In the genomic region with DNA sequence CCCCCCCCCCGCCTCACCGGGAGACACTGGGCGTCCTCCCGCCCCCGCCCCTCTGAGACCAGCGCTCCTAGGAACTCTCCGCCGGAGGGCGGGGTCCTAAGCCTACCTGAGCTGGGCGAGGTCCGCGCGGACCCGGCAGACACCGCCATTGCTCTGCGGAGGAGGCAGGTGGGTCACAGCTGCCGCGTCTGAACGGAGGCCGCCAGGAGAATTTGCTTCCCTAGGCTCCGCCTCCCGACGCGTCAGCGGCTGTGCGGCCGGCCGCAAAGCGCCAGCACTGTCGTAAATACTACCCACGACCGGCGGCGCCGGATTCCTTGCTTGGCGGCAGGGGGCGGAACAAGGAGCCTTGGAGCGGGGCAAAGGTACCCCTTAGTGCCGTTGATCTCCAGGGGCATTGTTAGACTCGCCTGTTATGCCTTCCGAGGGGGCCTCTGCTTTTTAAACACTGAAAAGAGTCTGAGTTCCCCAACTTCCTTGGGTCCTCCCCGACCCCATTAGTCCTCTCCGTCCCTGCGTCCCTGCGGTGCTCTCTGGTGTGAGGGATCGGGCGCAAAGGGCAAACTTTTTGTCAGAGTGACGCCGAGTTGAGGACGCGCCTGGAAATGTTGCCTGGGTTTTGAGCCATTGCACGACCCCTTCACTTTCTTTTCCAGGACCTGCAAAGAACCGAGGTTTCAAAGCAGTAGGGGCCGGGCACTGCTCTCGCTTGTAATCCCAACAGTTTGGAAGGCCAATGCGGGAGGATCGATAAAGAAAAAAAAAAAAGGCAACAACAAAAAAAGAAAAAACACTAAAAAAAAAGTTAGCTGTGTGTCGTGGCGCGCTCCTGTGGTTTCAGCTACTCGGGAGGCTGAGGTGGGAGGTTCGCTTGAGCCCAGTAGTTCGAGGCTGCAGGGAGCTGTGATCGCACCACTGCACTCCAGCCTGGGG, we compare ENCODE assay signal across 8 cellular contexts. TPM values are rescaled to one million over a fixed set of nuclear protein-coding genes. Genes with fewer than 3 reads are reported as not detected.
DNase-seq lines count a peak whose midpoint lies in the region; ATAC-seq and TF ChIP-seq lines count a peak whose summit lies in the region.

Gene GGCX, minus strand, starts transcription at position 214 of the 933 bp plus-strand sequence. Its CDS starts 65 bp downstream, at position 149.

- H3F3A ChIP-seq in GM23248 (ENCODE audit: insufficient read depth) = no peaks in the 10 kb centered on the region

- H3K9me2 ChIP-seq in GM23248 (ENCODE audit: insufficient read depth) = no peaks in the 10 kb centered on the region

- WGBS in GM23248 (ENCODE audit: low coverage in 1 of 2, low lambda C conversion rate in 2 of 2, missing lambda C conversion rate in 2 of 2), 2 experiments = 3 to 5% methylated on average over 56 to 63 of the region's 64 CpGs

- H3K9me3 ChIP-seq in DND-41 (ENCODE audit: insufficient read depth, low read length, severe bottlenecking) = no peaks in the 10 kb centered on the region
- no peaks in the 10 kb centered on the region for H3K9me3 ChIP-seq in GM23248 (ENCODE audit: low read depth)
- no peaks in the 10 kb centered on the region for H3K9me3 ChIP-seq in naive thymus-derived CD4-positive, alpha-beta T cell (ENCODE audit: control insufficient read depth in 2 of 3, low read length in 3 of 3)

- H3K27ac ChIP-seq in DND-41 (ENCODE audit: low read length) (peak within 1 kb of the TSS; percentile 95), GM23248 (peak within 1 kb of the TSS; percentile 62)
- H3K27ac ChIP-seq in naive thymus-derived CD4-positive, alpha-beta T cell (ENCODE audit: low read depth, low read length) = peak within 1 kb of the TSS; percentile 95

- DNase-seq in DND-41 = peak; percentile 97
- peak; percentile 99 for DNase-seq in GM23248
- DNase-seq in LHCN-M2 (ENCODE audit: low read depth) = peak; percentile 91
- peak; percentile 93 for DNase-seq in RPMI7951 (ENCODE audit: low read depth)
- peak; percentile 91 for DNase-seq in activated T-helper 1 cell treated with Interleukin-2 at 50 U/mL for 16 hours (ENCODE audit: low read depth)
- DNase-seq in fibroblast of gingiva (ENCODE audit: low read depth) = peak; percentile 93
- DNase-seq in naive thymus-derived CD4-positive, alpha-beta T cell = peak; percentile 77 to 92 (median 88)

- peak within 1 kb of the TSS; percentile 81 to 90 for H3K4me3 ChIP-seq in DND-41 (ENCODE audit: low read depth in 1 of 2, low read length in 2 of 2)
- peak within 1 kb of the TSS; percentile 91 for H3K4me3 ChIP-seq in GM23248
- peak within 1 kb of the TSS; percentile 98 for H3K4me3 ChIP-seq in naive thymus-derived CD4-positive, alpha-beta T cell (ENCODE audit: low read length)

- H3K79me2 ChIP-seq in DND-41 (ENCODE audit: insufficient read depth, low read length) (peaks cover 47% of the 10 kb centered on the region), GM23248 (ENCODE audit: insufficient read depth) (peaks cover 47% of the 10 kb centered on the region)

- H2AFZ ChIP-seq in DND-41 (ENCODE audit: low read depth, low read length) = peak within 1 kb of the TSS; percentile 96
- H2AFZ ChIP-seq in GM23248 = peak within 1 kb of the TSS; percentile 99

- in situ Hi-C loops in GM23248 (cut with MboI) = no loop called here

- H3K27me3 Mint-ChIP-seq in naive thymus-derived CD4-positive, alpha-beta T cell = peaks cover 0 to under 1% (median 0%) of the 10 kb centered on the region in 5 donors
- no peaks in the 10 kb centered on the region for H3K27me3 Mint-ChIP-seq in stimulated activated memory B cell treated with anti-CD40 and anti-IgM and Interleukin-4, amounts not matched to agents 10 μg/mL and 1 μg/mL and 100 μg/mL, for 72 hours

- H3K36me3 ChIP-seq in DND-41 (ENCODE audit: insufficient read depth, low read length) (peaks cover 20% of the 10 kb centered on the region), GM23248 (ENCODE audit: low read depth) (no peaks in the 10 kb centered on the region)
- peaks cover 0 to 7% (median 0%) of the 10 kb centered on the region in 3 experiments for H3K36me3 ChIP-seq in naive thymus-derived CD4-positive, alpha-beta T cell (ENCODE audit: control insufficient read depth in 2 of 3, insufficient read depth in 3 of 3, low read length in 3 of 3)

- peak; percentile 93 for ATAC-seq in DND-41 (ENCODE audit: insufficient read depth, low read depth)
- peak; percentile 98 for ATAC-seq in naive thymus-derived CD4-positive, alpha-beta T cell
- ATAC-seq in stimulated activated memory B cell treated with anti-CD40 and anti-IgM and Interleukin-4, amounts not matched to agents 10 μg/mL and 1 μg/mL and 100 μg/mL, for 72 hours = peak; percentile 97

- H3K9me3 Mint-ChIP-seq in naive thymus-derived CD4-positive, alpha-beta T cell = no peaks in the 10 kb centered on the region
- no peaks in the 10 kb centered on the region for H3K9me3 Mint-ChIP-seq in stimulated activated memory B cell treated with anti-CD40 and anti-IgM and Interleukin-4, amounts not matched to agents 10 μg/mL and 1 μg/mL and 100 μg/mL, for 72 hours

- H3K4me1 ChIP-seq in DND-41 (ENCODE audit: insufficient read depth, low read length) (peaks cover 36% of the 10 kb centered on the region), GM23248 (ENCODE audit: insufficient read depth) (peaks cover 14% of the 10 kb centered on the region)
- peaks cover 6 to 8% of the 10 kb centered on the region in 2 donors for H3K4me1 ChIP-seq in naive thymus-derived CD4-positive, alpha-beta T cell (ENCODE audit: control insufficient read depth in 2 of 2, insufficient read depth in 2 of 2, low read length in 2 of 2)

- CTCF ChIA-PET in naive thymus-derived CD4-positive, alpha-beta T cell (lab: Charles Lee) = interaction anchor here (0.5 to 1.9 kb wide), 4 partner anchors 9 to 30 kb away, joined by 3 to 8 read pairs (median 3); partner anchors contain the start of gene MAT2A

- H3K4me1 Mint-ChIP-seq in naive thymus-derived CD4-positive, alpha-beta T cell = peaks cover 17 to 48% (median 32%) of the 10 kb centered on the region in 7 donors
- H3K4me1 Mint-ChIP-seq in stimulated activated memory B cell treated with anti-CD40 and anti-IgM and Interleukin-4, amounts not matched to agents 10 μg/mL and 1 μg/mL and 100 μg/mL, for 72 hours = peaks cover 51% of the 10 kb centered on the region

- intact Hi-C loops in naive thymus-derived CD4-positive, alpha-beta T cell (cut with micrococcal nuclease) = loop anchor here (1.0 to 2.0 kb wide), 12 partner anchors 9 to 207 kb away; partner anchors contain the start of genes ELMOD3 (in 2 of the 2), MAT2A (in 2 of the 2), RETSAT (in 2 of the 2) and RNF181 (in 2 of the 2)

- H4K20me1 ChIP-seq in DND-41 (ENCODE audit: insufficient read depth, low read length) (peaks cover 3% of the 10 kb centered on the region; the same call in 1 of the 2 replicates), GM23248 (ENCODE audit: insufficient read depth) (no peaks in the 10 kb centered on the region)

- H3K27ac Mint-ChIP-seq in naive thymus-derived CD4-positive, alpha-beta T cell = peak within 1 kb of the TSS; percentile 86 to 99 (median 95)
- H3K27ac Mint-ChIP-seq in stimulated activated memory B cell treated with anti-CD40 and anti-IgM and Interleukin-4, amounts not matched to agents 10 μg/mL and 1 μg/mL and 100 μg/mL, for 72 hours = peak within 1 kb of the TSS; percentile 97

- H3K36me3 Mint-ChIP-seq in naive thymus-derived CD4-positive, alpha-beta T cell = peaks cover 0 to 4% (median 0%) of the 10 kb centered on the region in 5 donors
- H3K36me3 Mint-ChIP-seq in stimulated activated memory B cell treated with anti-CD40 and anti-IgM and Interleukin-4, amounts not matched to agents 10 μg/mL and 1 μg/mL and 100 μg/mL, for 72 hours = peaks cover 11% of the 10 kb centered on the region

- H3K4me2 ChIP-seq in DND-41 (ENCODE audit: insufficient read depth, low read length) (peak within 1 kb of the TSS; percentile 84), GM23248 (ENCODE audit: unreplicated experiment) (peak within 1 kb of the TSS; percentile 90)

- H3K27me3 ChIP-seq in DND-41 (ENCODE audit: insufficient read depth, low read length, poor library complexity) (no peaks in the 10 kb centered on the region), GM23248 (replicated peaks; ENCODE audit: insufficient read depth) (no peaks in the 10 kb centered on the region)
- no peaks in the 10 kb centered on the region for H3K27me3 ChIP-seq in naive thymus-derived CD4-positive, alpha-beta T cell (ENCODE audit: control insufficient read depth in 2 of 2, insufficient read depth in 2 of 2, low read length in 2 of 2)

- peak within 1 kb of the TSS; percentile 81 to 99 (median 97) for H3K4me3 Mint-ChIP-seq in naive thymus-derived CD4-positive, alpha-beta T cell
- H3K4me3 Mint-ChIP-seq in stimulated activated memory B cell treated with anti-CD40 and anti-IgM and Interleukin-4, amounts not matched to agents 10 μg/mL and 1 μg/mL and 100 μg/mL, for 72 hours = peak within 1 kb of the TSS; percentile 96

- peak; percentile 2 for TF ChIP-seq CTCF in DND-41 (IDR thresholded peaks at IDR 0.05; ENCODE audit: borderline replicate concordance, extremely low read depth, low read length, poor library complexity, severe bottlenecking)

- H3K9ac ChIP-seq in DND-41 (ENCODE audit: low read depth, low read length) (peak within 1 kb of the TSS; percentile 91), GM23248 (peak within 1 kb of the TSS; percentile 81)

- POLR2A ChIA-PET in naive thymus-derived CD4-positive, alpha-beta T cell (lab: Charles Lee) = interaction anchor here (0.6 to 5.9 kb wide), 24 partner anchors 10 to 724 kb away, joined by 3 to 38 read pairs (median 4); partner anchors contain the start of genes C2orf68, KCMF1, MAT2A and RNF181

RNA-seq across cellular contexts. Expression of gene GGCX, which starts in this region (rescaled TPM):
- total RNA-seq in GM23248 (2014; rRNA removed; shearing (Covaris generic)) = 74.7 and 81.3 TPM in 2 replicates
- polyA plus RNA-seq in GM23248 (2016; fragmentation: Nextera tagmentation; extraction: Ambion mirVana) = 62.7 and 65.4 TPM in 2 replicates
- total RNA-seq in LHCN-M2 (2014; rRNA removed) = 115 and 134 TPM in 2 replicates
- polyA plus RNA-seq in LHCN-M2 (2012) = 71.0 TPM
- 52.4 and 59.3 TPM in 2 replicates for total RNA-seq in RPMI7951 (2014; rRNA removed; shearing (Covaris generic))
- total RNA-seq in naive thymus-derived CD4-positive, alpha-beta T cell = 10 to 100 TPM; 20.4 to 34.2 (median 26.3) TPM
- 10 to 100 TPM; 11.8 to 12.2 TPM for polyA plus RNA-seq in naive thymus-derived CD4-positive, alpha-beta T cell

Comparison
In these comparisons a context has a peak if more than half of its experiments do, and no peak if none do; other contexts are left out.
1. Peak in every context shown above with its lines: DNase-seq, ATAC-seq, H3K4me3 ChIP-seq and H3K27ac ChIP-seq.